Comparison of ENCODE assay signal across 25 cellular contexts in genomic region chr21:25949701-25950100, GRCh38.
"Had no signal": no experiment of that assay in that cellular context is flagged by ENCODE, and none has a peak within 500 bp of the region (broad histone marks: within the 10 kb centered on the region; RNA-seq: fewer than 3 reads in every experiment).

No MANE protein-coding gene starts in this region.

- H3K27me3 Mint-ChIP-seq: activated CD4-positive, alpha-beta T cell treated with anti-CD3 and anti-CD28 coated beads, Interleukin-2, amount 10 ng/mL, durations not matched to agents 7 days and 5 days; activated CD8-positive, alpha-beta memory T cell treated with anti-CD3 and anti-CD28 coated beads, Interleukin-2, amount 10 ng/mL, durations not matched to agents 7 days and 5 days; activated CD8-positive, alpha-beta T cell treated with anti-CD3 and anti-CD28 coated beads for 36 hours; activated naive CD8-positive, alpha-beta T cell treated with anti-CD3 and anti-CD28 coated beads, Interleukin-2, amount 50 U/mL, for 24 hours had no signal

- H3K9me3 Mint-ChIP-seq: activated CD8-positive, alpha-beta T cell treated with anti-CD3 and anti-CD28 coated beads for 36 hours; activated naive CD8-positive, alpha-beta T cell treated with anti-CD3 and anti-CD28 coated beads, Interleukin-2, amount 50 U/mL, for 24 hours; natural killer cell; T-helper 2 cell treated with Interferon-gamma antibody and Interleukin-4, amounts not matched to agents 5 μg/mL and 100 μg/mL, for 36 hours had no signal

- H3K4me3 Mint-ChIP-seq: activated CD4-positive, alpha-beta T cell treated with anti-CD3 and anti-CD28 coated beads, Interleukin-2, amount 10 ng/mL, durations not matched to agents 7 days and 5 days; activated CD8-positive, alpha-beta memory T cell treated with anti-CD3 and anti-CD28 coated beads, Interleukin-2, amount 10 ng/mL, durations not matched to agents 7 days and 5 days; activated CD8-positive, alpha-beta T cell treated with anti-CD3 and anti-CD28 coated beads for 36 hours; activated naive CD8-positive, alpha-beta T cell treated with anti-CD3 and anti-CD28 coated beads, Interleukin-2, amount 50 U/mL, for 24 hours; natural killer cell; T-helper 2 cell treated with Interferon-gamma antibody and Interleukin-4, amounts not matched to agents 5 μg/mL and 100 μg/mL, for 36 hours had no signal

- H3K4me3 ChIP-seq: esophagus squamous epithelium, gastroesophageal sphincter, spleen, thoracic aorta, upper lobe of left lung had no signal

- H3K4me1 ChIP-seq: gastroesophageal sphincter, spleen, upper lobe of left lung had no signal

- ATAC-seq: activated CD8-positive, alpha-beta memory T cell treated with anti-CD3 and anti-CD28 coated beads, Interleukin-2, amount 10 ng/mL, durations not matched to agents 7 days and 5 days; activated CD8-positive, alpha-beta T cell treated with anti-CD3 and anti-CD28 coated beads for 36 hours; activated naive CD8-positive, alpha-beta T cell treated with anti-CD3 and anti-CD28 coated beads, Interleukin-2, amount 50 U/mL, for 24 hours; gastroesophageal sphincter; natural killer cell had no signal

- H3K27ac Mint-ChIP-seq: activated CD4-positive, alpha-beta T cell treated with anti-CD3 and anti-CD28 coated beads, Interleukin-2, amount 10 ng/mL, durations not matched to agents 7 days and 5 days; activated CD8-positive, alpha-beta memory T cell treated with anti-CD3 and anti-CD28 coated beads, Interleukin-2, amount 10 ng/mL, durations not matched to agents 7 days and 5 days; activated CD8-positive, alpha-beta T cell treated with anti-CD3 and anti-CD28 coated beads for 36 hours; activated naive CD8-positive, alpha-beta T cell treated with anti-CD3 and anti-CD28 coated beads, Interleukin-2, amount 50 U/mL, for 24 hours; natural killer cell; T-helper 2 cell treated with Interferon-gamma antibody and Interleukin-4, amounts not matched to agents 5 μg/mL and 100 μg/mL, for 36 hours had no signal

- DNase-seq: activated CD4-positive, alpha-beta T cell treated with anti-CD3 and anti-CD28 coated beads, Interleukin-2, amount 10 ng/mL, durations not matched to agents 7 days and 5 days; activated CD4-positive, CD25-positive, alpha-beta regulatory T cell treated with anti-CD3 and anti-CD28 coated beads, Interleukin-2, amount 50 U/mL, for 72 hours; activated CD8-positive, alpha-beta memory T cell treated with anti-CD3 and anti-CD28 coated beads, Interleukin-2, amount 10 ng/mL, durations not matched to agents 7 days and 5 days; activated CD8-positive, alpha-beta T cell treated with anti-CD3 and anti-CD28 coated beads for 36 hours; activated gamma-delta T cell; activated naive CD4-positive, alpha-beta T cell treated with anti-CD3 and anti-CD28 coated beads, Interleukin-2, amount 50 U/mL, for 16 hours; activated naive CD8-positive, alpha-beta T cell treated with anti-CD3 and anti-CD28 coated beads, Interleukin-2, amount 50 U/mL, for 24 hours; activated T-cell treated with anti-CD3 and anti-CD28 coated beads for 4 hours; caudate nucleus; esophagus squamous epithelium; head of caudate nucleus; islet precursor cell; left cardiac atrium; natural killer cell; nucleus accumbens; SK-N-SH; spleen; stimulated activated CD4-positive, alpha-beta T cell treated with anti-CD3 and anti-CD28 coated beads, Interleukin-4, amount 100 ng/mL, for 24 hours; stimulated activated naive CD4-positive, alpha-beta T cell treated with Interleukin-2 at 50 U/mL for 16 hours; upper lobe of left lung had no signal

- H3K9me3 ChIP-seq: esophagus squamous epithelium, thoracic aorta, upper lobe of left lung had no signal

- H3K27ac ChIP-seq: esophagus squamous epithelium, gastroesophageal sphincter, spleen, thoracic aorta, upper lobe of left lung, VCaP had no signal

- H3K27me3 ChIP-seq: esophagus squamous epithelium, gastroesophageal sphincter, spleen, upper lobe of left lung had no signal

- H3K4me1 Mint-ChIP-seq: activated CD4-positive, alpha-beta T cell treated with anti-CD3 and anti-CD28 coated beads, Interleukin-2, amount 10 ng/mL, durations not matched to agents 7 days and 5 days; activated CD8-positive, alpha-beta memory T cell treated with anti-CD3 and anti-CD28 coated beads, Interleukin-2, amount 10 ng/mL, durations not matched to agents 7 days and 5 days; activated naive CD8-positive, alpha-beta T cell treated with anti-CD3 and anti-CD28 coated beads, Interleukin-2, amount 50 U/mL, for 24 hours; natural killer cell had no signal

- FAIRE-seq: colon had no signal

- H3K36me3 Mint-ChIP-seq: activated CD8-positive, alpha-beta memory T cell treated with anti-CD3 and anti-CD28 coated beads, Interleukin-2, amount 10 ng/mL, durations not matched to agents 7 days and 5 days; natural killer cell had no signal
